In the genomic region with DNA sequence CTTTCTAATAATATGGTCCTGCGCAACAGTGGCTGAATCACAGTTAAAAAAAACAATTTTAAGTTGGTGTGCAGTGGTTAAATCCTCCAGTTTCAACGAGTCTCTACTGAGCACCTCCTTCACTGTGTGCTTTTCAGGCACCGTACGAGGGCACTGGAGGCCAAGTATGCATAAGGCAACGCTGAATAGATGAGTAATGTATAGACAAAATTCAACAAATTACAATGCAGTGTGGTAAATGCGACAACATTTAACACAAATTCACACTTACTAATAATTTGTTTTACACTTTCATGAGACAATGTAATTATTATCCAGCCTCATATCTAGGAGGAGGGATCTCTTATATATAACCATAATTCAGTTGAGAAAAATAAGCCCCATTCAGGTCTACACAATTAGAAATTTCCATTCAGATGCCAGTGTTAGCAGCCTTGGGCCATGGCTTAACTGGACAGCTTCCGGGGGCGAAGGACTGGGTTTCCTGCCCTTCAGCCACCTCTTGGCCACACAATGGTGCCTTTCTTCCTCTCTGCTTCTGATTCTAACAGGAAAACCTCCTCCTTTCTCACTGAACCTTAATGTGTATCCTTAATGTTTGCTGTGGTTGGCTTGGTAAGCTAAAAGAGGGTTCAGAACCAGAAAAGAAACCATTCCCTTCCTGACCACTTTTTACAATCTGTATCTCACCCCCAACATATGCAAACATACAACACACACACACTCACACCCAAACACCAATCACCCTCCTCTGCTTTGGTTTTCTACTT, we compare ENCODE assay signal across 1 cellular context.
TF ChIP-seq lines count a peak whose summit lies in the region.

No MANE protein-coding gene starts in this region.

TF ChIP-seq in HepG2, 621 proteins besides CTCF, POLR2A, EP300 and RAD21 (continued from another document and continues in another):
- TF ChIP-seq, protein P1, sequence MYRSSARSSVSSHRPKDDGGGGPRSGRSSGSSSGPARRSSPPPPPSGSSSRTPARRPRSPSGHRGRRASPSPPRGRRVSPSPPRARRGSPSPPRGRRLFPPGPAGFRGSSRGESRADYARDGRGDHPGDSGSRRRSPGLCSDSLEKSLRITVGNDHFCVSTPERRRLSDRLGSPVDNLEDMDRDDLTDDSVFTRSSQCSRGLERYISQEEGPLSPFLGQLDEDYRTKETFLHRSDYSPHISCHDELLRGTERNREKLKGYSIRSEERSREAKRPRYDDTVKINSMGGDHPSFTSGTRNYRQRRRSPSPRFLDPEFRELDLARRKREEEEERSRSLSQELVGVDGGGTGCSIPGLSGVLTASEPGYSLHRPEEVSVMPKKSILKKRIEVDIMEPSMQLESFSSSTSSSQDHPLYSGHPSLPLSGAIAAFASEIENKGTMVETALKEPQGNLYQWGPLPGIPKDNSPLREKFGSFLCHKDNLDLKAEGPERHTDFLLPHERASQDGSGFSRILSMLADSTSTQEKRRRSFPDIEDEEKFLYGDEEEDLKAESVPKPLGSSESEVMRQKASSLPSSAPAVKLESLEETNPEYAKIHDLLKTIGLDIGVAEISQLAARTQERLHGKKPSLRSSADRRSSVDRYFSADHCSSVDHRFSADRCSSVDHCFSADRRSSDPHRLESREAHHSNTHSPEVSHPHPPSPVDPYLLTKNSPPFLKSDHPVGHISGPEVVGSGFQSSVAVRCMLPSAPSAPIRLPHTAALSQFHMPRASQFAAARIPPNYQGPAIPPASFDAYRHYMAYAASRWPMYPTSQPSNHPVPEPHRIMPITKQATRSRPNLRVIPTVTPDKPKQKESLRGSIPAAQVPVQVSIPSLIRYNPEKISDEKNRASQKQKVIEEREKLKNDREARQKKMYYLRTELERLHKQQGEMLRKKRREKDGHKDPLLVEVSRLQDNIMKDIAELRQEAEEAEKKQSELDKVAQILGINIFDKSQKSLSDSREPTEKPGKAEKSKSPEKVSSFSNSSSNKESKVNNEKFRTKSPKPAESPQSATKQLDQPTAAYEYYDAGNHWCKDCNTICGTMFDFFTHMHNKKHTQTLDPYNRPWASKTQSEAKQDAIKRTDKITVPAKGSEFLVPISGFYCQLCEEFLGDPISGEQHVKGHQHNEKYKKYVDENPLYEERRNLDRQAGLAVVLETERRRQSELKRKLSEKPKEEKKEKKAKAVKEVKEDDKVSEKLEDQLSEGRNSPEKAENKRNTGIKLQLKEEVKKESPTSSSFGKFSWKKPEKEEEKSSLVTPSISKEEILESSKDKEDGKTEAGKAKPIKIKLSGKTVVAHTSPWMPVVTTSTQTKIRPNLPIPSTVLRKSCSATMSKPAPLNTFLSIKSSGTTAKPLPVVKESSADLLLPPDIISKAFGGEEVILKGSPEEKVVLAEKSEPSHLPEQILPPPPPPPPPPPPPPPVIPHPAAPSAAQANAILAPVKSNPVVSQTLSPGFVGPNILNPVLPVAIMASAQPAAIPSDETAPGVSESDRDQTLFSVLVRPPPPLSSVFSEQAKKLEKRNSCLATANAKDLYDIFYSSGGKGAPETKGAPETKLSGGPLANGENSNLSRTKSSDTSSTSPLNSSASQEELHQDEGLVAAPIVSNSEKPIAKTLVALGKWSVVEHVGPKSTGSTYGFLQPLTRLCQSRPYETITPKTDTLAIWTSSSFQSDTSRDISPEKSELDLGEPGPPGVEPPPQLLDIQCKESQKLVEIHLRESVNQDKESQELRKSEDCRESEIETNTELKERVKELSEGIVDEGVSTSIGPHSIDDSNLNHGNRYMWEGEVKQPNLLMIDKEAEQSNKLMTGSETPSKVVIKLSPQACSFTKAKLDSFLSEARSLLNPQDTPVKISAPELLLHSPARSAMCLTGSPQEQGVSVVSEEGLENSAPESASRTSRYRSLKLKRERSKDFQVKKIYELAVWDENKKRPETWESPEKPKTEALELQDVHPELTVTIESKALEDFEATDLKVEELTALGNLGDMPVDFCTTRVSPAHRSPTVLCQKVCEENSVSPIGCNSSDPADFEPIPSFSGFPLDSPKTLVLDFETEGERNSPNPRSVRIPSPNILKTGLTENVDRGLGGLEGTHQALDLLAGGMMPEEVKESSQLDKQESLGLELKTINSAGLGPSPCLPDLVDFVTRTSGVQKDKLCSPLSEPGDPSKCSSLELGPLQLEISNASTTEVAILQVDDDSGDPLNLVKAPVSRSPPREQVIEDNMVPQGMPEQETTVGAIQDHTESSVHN (CRISPR knock-in tag; IDR thresholded peaks at IDR 0.05), result no peak
- TF ChIP-seq NFIB (CRISPR knock-in tag; IDR thresholded peaks at IDR 0.05; ENCODE audit: borderline replicate concordance), result no peak
- no peak for TF ChIP-seq MTF1 (CRISPR knock-in tag; IDR thresholded peaks at IDR 0.05)
- TF ChIP-seq CBFB (CRISPR knock-in tag; IDR thresholded peaks at IDR 0.05), result no peak
- no peak for TF ChIP-seq MIXL1 (CRISPR knock-in tag; IDR thresholded peaks at IDR 0.05)
- no peak for TF ChIP-seq MAFG (CRISPR knock-in tag; IDR thresholded peaks at IDR 0.05)
- TF ChIP-seq GZF1 (CRISPR knock-in tag; IDR thresholded peaks at IDR 0.05), result no peak
- peak; percentile 35; the same call in 1 of the 2 replicates for TF ChIP-seq KMT2B (CRISPR knock-in tag; IDR thresholded peaks at IDR 0.05)
- no peak for TF ChIP-seq BRCA1 (CRISPR knock-in tag; IDR thresholded peaks at IDR 0.05)
- TF ChIP-seq RFXANK (CRISPR knock-in tag; IDR thresholded peaks at IDR 0.05), result no peak
- TF ChIP-seq GATAD2A (CRISPR knock-in tag; IDR thresholded peaks at IDR 0.05), result peak; percentile 73
- TF ChIP-seq XBP1 (CRISPR knock-in tag; IDR thresholded peaks at IDR 0.05), result no peak
- TF ChIP-seq, protein P2, sequence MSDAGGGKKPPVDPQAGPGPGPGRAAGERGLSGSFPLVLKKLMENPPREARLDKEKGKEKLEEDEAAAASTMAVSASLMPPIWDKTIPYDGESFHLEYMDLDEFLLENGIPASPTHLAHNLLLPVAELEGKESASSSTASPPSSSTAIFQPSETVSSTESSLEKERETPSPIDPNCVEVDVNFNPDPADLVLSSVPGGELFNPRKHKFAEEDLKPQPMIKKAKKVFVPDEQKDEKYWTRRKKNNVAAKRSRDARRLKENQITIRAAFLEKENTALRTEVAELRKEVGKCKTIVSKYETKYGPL (CRISPR knock-in tag; IDR thresholded peaks at IDR 0.05), result no peak
- TF ChIP-seq NFYB (CRISPR knock-in tag; IDR thresholded peaks at IDR 0.05), result no peak
- TF ChIP-seq RORA (CRISPR knock-in tag; IDR thresholded peaks at IDR 0.05), result no peak
- no peak for TF ChIP-seq SOX6 (IDR thresholded peaks at IDR 0.05)
- peak; percentile 34; the same call in 1 of the 2 replicates for TF ChIP-seq SOX6 (CRISPR knock-in tag; IDR thresholded peaks at IDR 0.05)
- TF ChIP-seq NCOA2 (CRISPR knock-in tag; IDR thresholded peaks at IDR 0.05), result peak; percentile 32; the same call in 1 of the 2 replicates
- 0 out of 2 replicates have a peak, but pooled peaks have one; percentile 5 for TF ChIP-seq RARA (CRISPR knock-in tag; IDR thresholded peaks at IDR 0.05)
- no peak for TF ChIP-seq ZNF264 (CRISPR knock-in tag; IDR thresholded peaks at IDR 0.05)
- TF ChIP-seq CCAR2 (optimal IDR thresholded peaks at IDR 0.05; ENCODE audit: low read depth, low read length), result peak; percentile 57
- no peak for TF ChIP-seq ZNF607 (CRISPR knock-in tag; IDR thresholded peaks at IDR 0.05; ENCODE audit: borderline replicate concordance)
- TF ChIP-seq TBX2 (CRISPR knock-in tag; IDR thresholded peaks at IDR 0.05; ENCODE audit: borderline replicate concordance), result peak; percentile 23; the same call in 1 of the 2 replicates
- no peak for TF ChIP-seq ESRRA (CRISPR knock-in tag; IDR thresholded peaks at IDR 0.05; ENCODE audit: low read depth)
- TF ChIP-seq ZMYM4 (CRISPR knock-in tag; IDR thresholded peaks at IDR 0.05), result 0 out of 2 replicates have a peak, but pooled peaks have one; percentile 24
- no peak for TF ChIP-seq ZNF274 (CRISPR knock-in tag; IDR thresholded peaks at IDR 0.05)
- TF ChIP-seq, protein P3, sequence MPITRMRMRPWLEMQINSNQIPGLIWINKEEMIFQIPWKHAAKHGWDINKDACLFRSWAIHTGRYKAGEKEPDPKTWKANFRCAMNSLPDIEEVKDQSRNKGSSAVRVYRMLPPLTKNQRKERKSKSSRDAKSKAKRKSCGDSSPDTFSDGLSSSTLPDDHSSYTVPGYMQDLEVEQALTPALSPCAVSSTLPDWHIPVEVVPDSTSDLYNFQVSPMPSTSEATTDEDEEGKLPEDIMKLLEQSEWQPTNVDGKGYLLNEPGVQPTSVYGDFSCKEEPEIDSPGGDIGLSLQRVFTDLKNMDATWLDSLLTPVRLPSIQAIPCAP (CRISPR knock-in tag; IDR thresholded peaks at IDR 0.05; ENCODE audit: low read depth), result no peak
- 0 out of 2 replicates have a peak, but pooled peaks have one; percentile 43 for TF ChIP-seq NCOR1 (IDR thresholded peaks at IDR 0.05; ENCODE audit: borderline replicate concordance, low read length)
- 0 out of 2 replicates have a peak, but pooled peaks have one; percentile 59 for TF ChIP-seq ZNF430 (CRISPR knock-in tag; IDR thresholded peaks at IDR 0.05)
- TF ChIP-seq ZNF879 (CRISPR knock-in tag; IDR thresholded peaks at IDR 0.05), result no peak
- TF ChIP-seq, protein P4, sequence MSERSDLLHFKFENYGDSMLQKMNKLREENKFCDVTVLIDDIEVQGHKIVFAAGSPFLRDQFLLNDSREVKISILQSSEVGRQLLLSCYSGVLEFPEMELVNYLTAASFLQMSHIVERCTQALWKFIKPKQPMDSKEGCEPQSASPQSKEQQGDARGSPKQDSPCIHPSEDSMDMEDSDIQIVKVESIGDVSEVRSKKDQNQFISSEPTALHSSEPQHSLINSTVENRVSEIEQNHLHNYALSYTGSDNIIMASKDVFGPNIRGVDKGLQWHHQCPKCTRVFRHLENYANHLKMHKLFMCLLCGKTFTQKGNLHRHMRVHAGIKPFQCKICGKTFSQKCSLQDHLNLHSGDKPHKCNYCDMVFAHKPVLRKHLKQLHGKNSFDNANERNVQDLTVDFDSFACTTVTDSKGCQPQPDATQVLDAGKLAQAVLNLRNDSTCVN (CRISPR knock-in tag; IDR thresholded peaks at IDR 0.05; ENCODE audit: borderline replicate concordance), result no peak
- TF ChIP-seq GTF2F1 (IDR thresholded peaks at IDR 0.05; ENCODE audit: low read length), result no peak
- TF ChIP-seq, protein P5, sequence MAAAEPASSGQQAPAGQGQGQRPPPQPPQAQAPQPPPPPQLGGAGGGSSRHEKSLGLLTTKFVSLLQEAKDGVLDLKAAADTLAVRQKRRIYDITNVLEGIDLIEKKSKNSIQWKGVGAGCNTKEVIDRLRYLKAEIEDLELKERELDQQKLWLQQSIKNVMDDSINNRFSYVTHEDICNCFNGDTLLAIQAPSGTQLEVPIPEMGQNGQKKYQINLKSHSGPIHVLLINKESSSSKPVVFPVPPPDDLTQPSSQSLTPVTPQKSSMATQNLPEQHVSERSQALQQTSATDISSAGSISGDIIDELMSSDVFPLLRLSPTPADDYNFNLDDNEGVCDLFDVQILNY (CRISPR knock-in tag; conservative IDR thresholded peaks at IDR 0.05), result no peak
- TF ChIP-seq ZNF598 (CRISPR knock-in tag; IDR thresholded peaks at IDR 0.05; ENCODE audit: borderline replicate concordance), result no peak
- TF ChIP-seq SP1 (IDR thresholded peaks at IDR 0.05), result no peak
- no peak for TF ChIP-seq SP1 (CRISPR knock-in tag; IDR thresholded peaks at IDR 0.05)
- no peak for TF ChIP-seq NKX3-1 (CRISPR knock-in tag; IDR thresholded peaks at IDR 0.05)
- TF ChIP-seq, protein P6, sequence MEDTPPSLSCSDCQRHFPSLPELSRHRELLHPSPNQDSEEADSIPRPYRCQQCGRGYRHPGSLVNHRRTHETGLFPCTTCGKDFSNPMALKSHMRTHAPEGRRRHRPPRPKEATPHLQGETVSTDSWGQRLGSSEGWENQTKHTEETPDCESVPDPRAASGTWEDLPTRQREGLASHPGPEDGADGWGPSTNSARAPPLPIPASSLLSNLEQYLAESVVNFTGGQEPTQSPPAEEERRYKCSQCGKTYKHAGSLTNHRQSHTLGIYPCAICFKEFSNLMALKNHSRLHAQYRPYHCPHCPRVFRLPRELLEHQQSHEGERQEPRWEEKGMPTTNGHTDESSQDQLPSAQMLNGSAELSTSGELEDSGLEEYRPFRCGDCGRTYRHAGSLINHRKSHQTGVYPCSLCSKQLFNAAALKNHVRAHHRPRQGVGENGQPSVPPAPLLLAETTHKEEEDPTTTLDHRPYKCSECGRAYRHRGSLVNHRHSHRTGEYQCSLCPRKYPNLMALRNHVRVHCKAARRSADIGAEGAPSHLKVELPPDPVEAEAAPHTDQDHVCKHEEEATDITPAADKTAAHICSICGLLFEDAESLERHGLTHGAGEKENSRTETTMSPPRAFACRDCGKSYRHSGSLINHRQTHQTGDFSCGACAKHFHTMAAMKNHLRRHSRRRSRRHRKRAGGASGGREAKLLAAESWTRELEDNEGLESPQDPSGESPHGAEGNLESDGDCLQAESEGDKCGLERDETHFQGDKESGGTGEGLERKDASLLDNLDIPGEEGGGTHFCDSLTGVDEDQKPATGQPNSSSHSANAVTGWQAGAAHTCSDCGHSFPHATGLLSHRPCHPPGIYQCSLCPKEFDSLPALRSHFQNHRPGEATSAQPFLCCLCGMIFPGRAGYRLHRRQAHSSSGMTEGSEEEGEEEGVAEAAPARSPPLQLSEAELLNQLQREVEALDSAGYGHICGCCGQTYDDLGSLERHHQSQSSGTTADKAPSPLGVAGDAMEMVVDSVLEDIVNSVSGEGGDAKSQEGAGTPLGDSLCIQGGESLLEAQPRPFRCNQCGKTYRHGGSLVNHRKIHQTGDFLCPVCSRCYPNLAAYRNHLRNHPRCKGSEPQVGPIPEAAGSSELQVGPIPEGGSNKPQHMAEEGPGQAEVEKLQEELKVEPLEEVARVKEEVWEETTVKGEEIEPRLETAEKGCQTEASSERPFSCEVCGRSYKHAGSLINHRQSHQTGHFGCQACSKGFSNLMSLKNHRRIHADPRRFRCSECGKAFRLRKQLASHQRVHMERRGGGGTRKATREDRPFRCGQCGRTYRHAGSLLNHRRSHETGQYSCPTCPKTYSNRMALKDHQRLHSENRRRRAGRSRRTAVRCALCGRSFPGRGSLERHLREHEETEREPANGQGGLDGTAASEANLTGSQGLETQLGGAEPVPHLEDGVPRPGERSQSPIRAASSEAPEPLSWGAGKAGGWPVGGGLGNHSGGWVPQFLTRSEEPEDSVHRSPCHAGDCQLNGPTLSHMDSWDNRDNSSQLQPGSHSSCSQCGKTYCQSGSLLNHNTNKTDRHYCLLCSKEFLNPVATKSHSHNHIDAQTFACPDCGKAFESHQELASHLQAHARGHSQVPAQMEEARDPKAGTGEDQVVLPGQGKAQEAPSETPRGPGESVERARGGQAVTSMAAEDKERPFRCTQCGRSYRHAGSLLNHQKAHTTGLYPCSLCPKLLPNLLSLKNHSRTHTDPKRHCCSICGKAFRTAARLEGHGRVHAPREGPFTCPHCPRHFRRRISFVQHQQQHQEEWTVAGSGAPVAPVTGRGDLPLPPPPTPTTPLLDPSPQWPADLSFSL (CRISPR knock-in tag; IDR thresholded peaks at IDR 0.05), result peak; percentile 66
- TF ChIP-seq ZNF557 (CRISPR knock-in tag; IDR thresholded peaks at IDR 0.05), result no peak
- no peak for TF ChIP-seq TARDBP (CRISPR knock-in tag; IDR thresholded peaks at IDR 0.05)
- TF ChIP-seq ZNF709 (CRISPR knock-in tag; IDR thresholded peaks at IDR 0.05), result no peak
